Comparison of ENCODE assay signal across 28 cellular contexts in genomic region chr2:12592296-12592695, GRCh38.
"Had no signal": no experiment of that assay in that cellular context is flagged by ENCODE, and none has a peak within 500 bp of the region (broad histone marks: within the 10 kb centered on the region; RNA-seq: fewer than 3 reads in every experiment).

No MANE protein-coding gene starts in this region.

- DNase-seq: activated B cell treated with CpG ODN at 0.5 μM for 24 hours; activated CD4-positive, alpha-beta memory T cell treated with anti-CD3 and anti-CD28 coated beads, Interleukin-2, amount 10 ng/mL, durations not matched to agents 7 days and 5 days; activated CD4-positive, alpha-beta T cell treated with anti-CD3 and anti-CD28 coated beads for 48 hours; activated CD4-positive, alpha-beta T cell treated with anti-CD3 and anti-CD28 coated beads, Interleukin-2, amount 10 ng/mL, durations not matched to agents 7 days and 5 days; activated CD4-positive, alpha-beta T cell treated with anti-CD3 and anti-CD28 coated beads, Interleukin-2, amount 50 U/mL, for 48 hours; activated CD4-positive, CD25-positive, alpha-beta regulatory T cell treated with anti-CD3 and anti-CD28 coated beads, Interleukin-2, amount 50 U/mL, for 72 hours; activated CD8-positive, alpha-beta memory T cell treated with anti-CD3 and anti-CD28 coated beads for 24 hours; activated CD8-positive, alpha-beta memory T cell treated with anti-CD3 and anti-CD28 coated beads, Interleukin-2, amount 10 ng/mL, durations not matched to agents 7 days and 5 days; activated CD8-positive, alpha-beta memory T cell treated with anti-CD3 and anti-CD28 coated beads, Interleukin-2, amount 50 U/mL, for 48 hours; activated CD8-positive, alpha-beta T cell treated with anti-CD3 and anti-CD28 coated beads, Interleukin-2, amount 10 ng/mL, durations not matched to agents 7 days and 5 days; activated effector memory CD4-positive, alpha-beta T cell treated with Interleukin-2 at 50 U/mL for 16 hours; activated gamma-delta T cell; activated naive CD4-positive, alpha-beta T cell treated with anti-CD3 and anti-CD28 coated beads, Interleukin-2, amount 10 ng/mL, durations not matched to agents 7 days and 5 days; activated naive CD4-positive, alpha-beta T cell treated with Interleukin-2 at 50 U/mL for 16 hours; activated T-cell treated with anti-CD3 and anti-CD28 coated beads, Interleukin-2, amount 50 U/mL, for 24 hours; activated T-cell treated with anti-CD3 and anti-CD28 coated beads, Interleukin-2, amount 50 U/mL, for 48 hours; adrenal gland; amygdala; anterior cingulate cortex; caudate nucleus; cerebellar nuclear complex; SW 1271; T-helper 1 cell; T-helper 2 cell; T-helper 9 cell had no signal

- ATAC-seq: activated CD8-positive, alpha-beta memory T cell treated with anti-CD3 and anti-CD28 coated beads, Interleukin-2, amount 10 ng/mL, durations not matched to agents 7 days and 5 days; activated CD8-positive, alpha-beta T cell treated with anti-CD3 and anti-CD28 coated beads, Interleukin-2, amount 10 ng/mL, durations not matched to agents 7 days and 5 days had no signal

- H3K4me3 ChIP-seq: adrenal gland, ascending aorta, cardiac muscle cell had no signal

- H3K27ac ChIP-seq: adrenal gland, ascending aorta, cardiac muscle cell, VCaP had no signal

- H3K9me3 ChIP-seq: adrenal gland, ascending aorta had no signal

- H3K36me3 ChIP-seq: adrenal gland, ascending aorta, cardiac muscle cell had no signal

- H3K27me3 ChIP-seq: adrenal gland, ascending aorta, cardiac muscle cell had no signal
